In the genomic region with DNA sequence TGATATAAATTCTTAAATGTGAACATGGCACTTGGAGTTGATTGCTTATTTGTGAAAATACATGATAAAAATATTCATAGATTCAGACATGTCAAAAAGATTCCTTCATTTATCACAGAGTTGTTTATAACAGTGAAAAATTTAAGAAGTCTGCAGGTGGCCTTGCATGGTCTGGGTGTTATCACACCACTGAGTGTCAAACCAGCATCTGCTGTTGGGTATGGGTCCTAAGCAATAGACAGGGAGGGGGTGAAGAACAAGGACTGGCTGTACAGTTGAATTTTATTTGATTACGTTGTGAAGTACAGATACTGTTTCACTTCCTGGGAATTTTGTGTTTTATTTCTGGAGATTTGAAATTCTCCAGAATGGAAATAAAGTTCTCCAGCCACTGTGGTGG, we compare ENCODE assay signal across 1 cellular context.
TF ChIP-seq lines count a peak whose summit lies in the region.

No MANE protein-coding gene starts in this region.

TF ChIP-seq in GM12891, 5 proteins besides CTCF, POLR2A, EP300 and RAD21 (continued from another document):
- TF ChIP-seq POU2F2 (IDR thresholded peaks at IDR 0.05; ENCODE audit: low read depth, low read length) (no peak), TAF1 (IDR thresholded peaks at IDR 0.05; ENCODE audit: low read depth, low read length) (no peak)
TF ChIP-seq in GM12891: peak in this region for 0.
